In the genomic region with DNA sequence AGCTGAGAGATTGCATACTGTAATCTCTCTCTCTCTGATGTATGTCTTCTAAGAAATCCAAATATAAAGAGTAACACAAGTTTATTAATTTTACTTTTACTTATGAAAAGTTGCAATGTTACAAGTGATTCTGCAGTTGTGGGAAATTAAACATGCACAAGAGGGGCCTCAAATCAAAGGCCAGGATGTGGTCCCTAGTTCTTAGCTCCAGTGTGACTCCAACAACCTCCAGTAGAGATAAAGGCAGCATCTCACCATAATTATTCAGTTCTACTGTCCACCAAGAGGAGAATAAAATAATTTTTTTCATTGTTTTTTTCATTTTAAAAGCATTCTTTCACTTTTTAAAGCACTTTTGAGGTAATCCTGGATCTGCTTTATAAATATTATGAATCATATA, we compare ENCODE assay signal across 2 cellular contexts.
TF ChIP-seq lines count a peak whose summit lies in the region.

No MANE protein-coding gene starts in this region.

TF ChIP-seq in SK-N-SH, 30 proteins besides CTCF, POLR2A, EP300 and RAD21 (continued from another document):
- TF ChIP-seq, protein P1, sequence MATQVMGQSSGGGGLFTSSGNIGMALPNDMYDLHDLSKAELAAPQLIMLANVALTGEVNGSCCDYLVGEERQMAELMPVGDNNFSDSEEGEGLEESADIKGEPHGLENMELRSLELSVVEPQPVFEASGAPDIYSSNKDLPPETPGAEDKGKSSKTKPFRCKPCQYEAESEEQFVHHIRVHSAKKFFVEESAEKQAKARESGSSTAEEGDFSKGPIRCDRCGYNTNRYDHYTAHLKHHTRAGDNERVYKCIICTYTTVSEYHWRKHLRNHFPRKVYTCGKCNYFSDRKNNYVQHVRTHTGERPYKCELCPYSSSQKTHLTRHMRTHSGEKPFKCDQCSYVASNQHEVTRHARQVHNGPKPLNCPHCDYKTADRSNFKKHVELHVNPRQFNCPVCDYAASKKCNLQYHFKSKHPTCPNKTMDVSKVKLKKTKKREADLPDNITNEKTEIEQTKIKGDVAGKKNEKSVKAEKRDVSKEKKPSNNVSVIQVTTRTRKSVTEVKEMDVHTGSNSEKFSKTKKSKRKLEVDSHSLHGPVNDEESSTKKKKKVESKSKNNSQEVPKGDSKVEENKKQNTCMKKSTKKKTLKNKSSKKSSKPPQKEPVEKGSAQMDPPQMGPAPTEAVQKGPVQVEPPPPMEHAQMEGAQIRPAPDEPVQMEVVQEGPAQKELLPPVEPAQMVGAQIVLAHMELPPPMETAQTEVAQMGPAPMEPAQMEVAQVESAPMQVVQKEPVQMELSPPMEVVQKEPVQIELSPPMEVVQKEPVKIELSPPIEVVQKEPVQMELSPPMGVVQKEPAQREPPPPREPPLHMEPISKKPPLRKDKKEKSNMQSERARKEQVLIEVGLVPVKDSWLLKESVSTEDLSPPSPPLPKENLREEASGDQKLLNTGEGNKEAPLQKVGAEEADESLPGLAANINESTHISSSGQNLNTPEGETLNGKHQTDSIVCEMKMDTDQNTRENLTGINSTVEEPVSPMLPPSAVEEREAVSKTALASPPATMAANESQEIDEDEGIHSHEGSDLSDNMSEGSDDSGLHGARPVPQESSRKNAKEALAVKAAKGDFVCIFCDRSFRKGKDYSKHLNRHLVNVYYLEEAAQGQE (IDR thresholded peaks at IDR 0.05; ENCODE audit: low read depth, low read length) = no peak

TF ChIP-seq in SK-N-SH treated with all-trans-retinoic acid at 6 μM for 48 hours, 23 proteins besides CTCF, POLR2A, EP300 and RAD21 (continued from another document):
- TF ChIP-seq, protein P2, sequence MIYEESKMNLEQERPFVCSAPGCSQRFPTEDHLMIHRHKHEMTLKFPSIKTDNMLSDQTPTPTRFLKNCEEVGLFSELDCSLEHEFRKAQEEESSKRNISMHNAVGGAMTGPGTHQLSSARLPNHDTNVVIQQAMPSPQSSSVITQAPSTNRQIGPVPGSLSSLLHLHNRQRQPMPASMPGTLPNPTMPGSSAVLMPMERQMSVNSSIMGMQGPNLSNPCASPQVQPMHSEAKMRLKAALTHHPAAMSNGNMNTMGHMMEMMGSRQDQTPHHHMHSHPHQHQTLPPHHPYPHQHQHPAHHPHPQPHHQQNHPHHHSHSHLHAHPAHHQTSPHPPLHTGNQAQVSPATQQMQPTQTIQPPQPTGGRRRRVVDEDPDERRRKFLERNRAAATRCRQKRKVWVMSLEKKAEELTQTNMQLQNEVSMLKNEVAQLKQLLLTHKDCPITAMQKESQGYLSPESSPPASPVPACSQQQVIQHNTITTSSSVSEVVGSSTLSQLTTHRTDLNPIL (CRISPR knock-in tag; IDR thresholded peaks at IDR 0.05; ENCODE audit: low read depth) = no peak
- TF ChIP-seq, protein P3, sequence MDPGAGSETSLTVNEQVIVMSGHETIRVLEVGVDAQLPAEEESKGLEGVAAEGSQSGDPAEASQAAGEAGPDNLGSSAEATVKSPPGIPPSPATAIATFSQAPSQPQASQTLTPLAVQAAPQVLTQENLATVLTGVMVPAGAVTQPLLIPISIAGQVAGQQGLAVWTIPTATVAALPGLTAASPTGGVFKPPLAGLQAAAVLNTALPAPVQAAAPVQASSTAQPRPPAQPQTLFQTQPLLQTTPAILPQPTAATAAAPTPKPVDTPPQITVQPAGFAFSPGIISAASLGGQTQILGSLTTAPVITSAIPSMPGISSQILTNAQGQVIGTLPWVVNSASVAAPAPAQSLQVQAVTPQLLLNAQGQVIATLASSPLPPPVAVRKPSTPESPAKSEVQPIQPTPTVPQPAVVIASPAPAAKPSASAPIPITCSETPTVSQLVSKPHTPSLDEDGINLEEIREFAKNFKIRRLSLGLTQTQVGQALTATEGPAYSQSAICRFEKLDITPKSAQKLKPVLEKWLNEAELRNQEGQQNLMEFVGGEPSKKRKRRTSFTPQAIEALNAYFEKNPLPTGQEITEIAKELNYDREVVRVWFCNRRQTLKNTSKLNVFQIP (CRISPR knock-in tag; IDR thresholded peaks at IDR 0.05; ENCODE audit: borderline replicate concordance, low read depth) = no peak
- TF ChIP-seq GLIS3 (CRISPR knock-in tag; IDR thresholded peaks at IDR 0.05) = no peak
- TF ChIP-seq, protein P4, sequence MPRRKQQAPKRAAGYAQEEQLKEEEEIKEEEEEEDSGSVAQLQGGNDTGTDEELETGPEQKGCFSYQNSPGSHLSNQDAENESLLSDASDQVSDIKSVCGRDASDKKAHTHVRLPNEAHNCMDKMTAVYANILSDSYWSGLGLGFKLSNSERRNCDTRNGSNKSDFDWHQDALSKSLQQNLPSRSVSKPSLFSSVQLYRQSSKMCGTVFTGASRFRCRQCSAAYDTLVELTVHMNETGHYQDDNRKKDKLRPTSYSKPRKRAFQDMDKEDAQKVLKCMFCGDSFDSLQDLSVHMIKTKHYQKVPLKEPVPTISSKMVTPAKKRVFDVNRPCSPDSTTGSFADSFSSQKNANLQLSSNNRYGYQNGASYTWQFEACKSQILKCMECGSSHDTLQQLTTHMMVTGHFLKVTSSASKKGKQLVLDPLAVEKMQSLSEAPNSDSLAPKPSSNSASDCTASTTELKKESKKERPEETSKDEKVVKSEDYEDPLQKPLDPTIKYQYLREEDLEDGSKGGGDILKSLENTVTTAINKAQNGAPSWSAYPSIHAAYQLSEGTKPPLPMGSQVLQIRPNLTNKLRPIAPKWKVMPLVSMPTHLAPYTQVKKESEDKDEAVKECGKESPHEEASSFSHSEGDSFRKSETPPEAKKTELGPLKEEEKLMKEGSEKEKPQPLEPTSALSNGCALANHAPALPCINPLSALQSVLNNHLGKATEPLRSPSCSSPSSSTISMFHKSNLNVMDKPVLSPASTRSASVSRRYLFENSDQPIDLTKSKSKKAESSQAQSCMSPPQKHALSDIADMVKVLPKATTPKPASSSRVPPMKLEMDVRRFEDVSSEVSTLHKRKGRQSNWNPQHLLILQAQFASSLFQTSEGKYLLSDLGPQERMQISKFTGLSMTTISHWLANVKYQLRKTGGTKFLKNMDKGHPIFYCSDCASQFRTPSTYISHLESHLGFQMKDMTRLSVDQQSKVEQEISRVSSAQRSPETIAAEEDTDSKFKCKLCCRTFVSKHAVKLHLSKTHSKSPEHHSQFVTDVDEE (CRISPR knock-in tag; IDR thresholded peaks at IDR 0.05) = no peak
- TF ChIP-seq ISL1 (CRISPR knock-in tag; IDR thresholded peaks at IDR 0.05) = no peak
- no peak for TF ChIP-seq ZNF70 (CRISPR knock-in tag; IDR thresholded peaks at IDR 0.05)
TF ChIP-seq in SK-N-SH treated with all-trans-retinoic acid at 6 μM for 48 hours: peak in this region for 0.
